9 cellular contexts compared by ENCODE assay signal in genomic region chr20:13221313-13221672, GRCh38. TPM values are rescaled to one million over a fixed set of nuclear protein-coding genes. Genes with fewer than 3 reads are reported as not detected.
A peak's percentile ranks its signal among the peaks of the same experiment; 100 is the strongest.
DNase-seq lines count a peak whose midpoint lies in the region; ATAC-seq and TF ChIP-seq lines count a peak whose summit lies in the region.
"Had no signal": no experiment of that assay in that cellular context is flagged by ENCODE, and none has a peak within 500 bp of the region (broad histone marks: within the 10 kb centered on the region; RNA-seq: fewer than 3 reads in every experiment).

No MANE protein-coding gene starts in this region.

- no peak for TF ChIP-seq CTCF in fibroblast of the aortic adventitia (IDR thresholded peaks at IDR 0.05; ENCODE audit: insufficient read depth, low read length)
- TF ChIP-seq CTCF in tibial artery (IDR thresholded peaks at IDR 0.05), result no peak
- no peak for TF ChIP-seq CTCF in mucosa of descending colon (IDR thresholded peaks at IDR 0.05)

- H3K36me3 ChIP-seq in tibial artery (no peaks in the 10 kb centered on the region), mucosa of descending colon (ENCODE audit: low read depth) (no peaks in the 10 kb centered on the region)

- peak overlapping the region; percentile 50 for H3K4me3 ChIP-seq in fibroblast of the aortic adventitia (ENCODE audit: low read depth, low read length)
- H3K4me3 ChIP-seq in tibial artery, result peak overlapping the region; percentile 59 to 64
- no peak overlapping the region for H3K4me3 ChIP-seq in mucosa of descending colon

- ATAC-seq in HG03571 (IDR thresholded peaks at IDR 0.05; ENCODE audit: unreplicated experiment) (peak; percentile 38), mucosa of descending colon (no peak), HG03439 (IDR thresholded peaks at IDR 0.05; ENCODE audit: unreplicated experiment) (no peak)

- H3K9me3 Mint-ChIP-seq in activated CD4-positive, alpha-beta memory T cell treated with anti-CD3 and anti-CD28 coated beads for 36 hours, result peaks cover 3% of the 10 kb centered on the region
- no peaks in the 10 kb centered on the region for H3K9me3 Mint-ChIP-seq in activated CD4-positive, alpha-beta memory T cell treated with anti-CD3 and anti-CD28 coated beads, Interleukin-2, amount 10 ng/mL, durations not matched to agents 7 days and 5 days

- intact Hi-C loops in activated CD4-positive, alpha-beta memory T cell treated with anti-CD3 and anti-CD28 coated beads for 36 hours (cut with micrococcal nuclease), result loop anchor here (2.0 to 10.0 kb wide), 4 partner anchors 26 to 564 kb away; partner anchors contain the start of genes ESF1, NDUFAF5 and TASP1
- intact Hi-C loops in tibial artery (cut with DNase I; ENCODE audit: low total_unique reads) (loop anchor here (10.0 kb wide), 1 partner anchor 106 kb away; no protein-coding TSS in a partner anchor), mucosa of descending colon (cut with DNase I, micrococcal nuclease) (no loop called here)

- peaks cover 15% of the 10 kb centered on the region for H3K4me1 Mint-ChIP-seq in activated CD4-positive, alpha-beta memory T cell treated with anti-CD3 and anti-CD28 coated beads for 36 hours (ENCODE audit: low read depth)
- peaks cover 15% of the 10 kb centered on the region for H3K4me1 Mint-ChIP-seq in activated CD4-positive, alpha-beta memory T cell treated with anti-CD3 and anti-CD28 coated beads, Interleukin-2, amount 10 ng/mL, durations not matched to agents 7 days and 5 days

- no peak overlapping the region for H3K27ac Mint-ChIP-seq in activated CD4-positive, alpha-beta memory T cell treated with anti-CD3 and anti-CD28 coated beads for 36 hours
- H3K27ac Mint-ChIP-seq in activated CD4-positive, alpha-beta memory T cell treated with anti-CD3 and anti-CD28 coated beads, Interleukin-2, amount 10 ng/mL, durations not matched to agents 7 days and 5 days, result no peak overlapping the region

- CTCF ChIA-PET in activated CD4-positive, alpha-beta memory T cell treated with anti-CD3 and anti-CD28 coated beads for 36 hours (lab: Charles Lee), result interaction anchor here (0.8 to 0.9 kb wide), 2 partner anchors 39 to 41 kb away, joined by 3 to 5 read pairs; no protein-coding TSS in a partner anchor
- CTCF ChIA-PET in activated CD4-positive, alpha-beta memory T cell treated with anti-CD3 and anti-CD28 coated beads, Interleukin-2, amount 10 ng/mL, durations not matched to agents 7 days and 5 days (lab: Charles Lee), result interaction anchor here (1.1 kb wide), 1 partner anchor 326 kb away, joined by 4 read pairs; no protein-coding TSS in a partner anchor

- POLR2A ChIA-PET in activated CD4-positive, alpha-beta memory T cell treated with anti-CD3 and anti-CD28 coated beads for 36 hours (lab: Charles Lee), result interaction anchor here (0.8 kb wide), 1 partner anchor 8 kb away, joined by 4 read pairs; no protein-coding TSS in a partner anchor
- POLR2A ChIA-PET in activated CD4-positive, alpha-beta memory T cell treated with anti-CD3 and anti-CD28 coated beads, Interleukin-2, amount 10 ng/mL, durations not matched to agents 7 days and 5 days (lab: Charles Lee), result no interaction called here

- no peaks in the 10 kb centered on the region for H3K36me3 Mint-ChIP-seq in activated CD4-positive, alpha-beta memory T cell treated with anti-CD3 and anti-CD28 coated beads for 36 hours
- no peaks in the 10 kb centered on the region for H3K36me3 Mint-ChIP-seq in activated CD4-positive, alpha-beta memory T cell treated with anti-CD3 and anti-CD28 coated beads, Interleukin-2, amount 10 ng/mL, durations not matched to agents 7 days and 5 days (ENCODE audit: low read depth)
- H3K36me3 Mint-ChIP-seq: CD4-positive, CD25-positive, alpha-beta regulatory T cell had no signal

- H3K9me3 ChIP-seq in tibial artery (peaks cover 0 to under 1% (median 0%) of the 10 kb centered on the region in 3 donors), mucosa of descending colon (no peaks in the 10 kb centered on the region)

- peaks cover 0 to 30% of the 10 kb centered on the region in 2 donors for H3K27me3 ChIP-seq in tibial artery

- H3K4me1 ChIP-seq in tibial artery, result peaks cover 0 to 31% (median 23%) of the 10 kb centered on the region in 4 donors
- peaks cover 18% of the 10 kb centered on the region for H3K4me1 ChIP-seq in mucosa of descending colon (ENCODE audit: low read depth)

- DNase-seq in activated CD4-positive, alpha-beta memory T cell treated with anti-CD3 and anti-CD28 coated beads for 36 hours, result peak; percentile 13
- no peak for DNase-seq in activated CD4-positive, alpha-beta memory T cell treated with anti-CD3 and anti-CD28 coated beads, Interleukin-2, amount 10 ng/mL, durations not matched to agents 7 days and 5 days
- DNase-seq in fibroblast of the aortic adventitia (ENCODE audit: low read depth), result no peak
- DNase-seq in tibial artery, result no peak
- no peak for DNase-seq in mucosa of descending colon
- no peak for DNase-seq in Kasumi-1 (lab: John Stamatoyannopoulos, UW)

- no peak overlapping the region for H3K4me3 Mint-ChIP-seq in activated CD4-positive, alpha-beta memory T cell treated with anti-CD3 and anti-CD28 coated beads for 36 hours
- H3K4me3 Mint-ChIP-seq in activated CD4-positive, alpha-beta memory T cell treated with anti-CD3 and anti-CD28 coated beads, Interleukin-2, amount 10 ng/mL, durations not matched to agents 7 days and 5 days, result no peak overlapping the region

- peak overlapping the region; percentile 27 to 57 for H3K27ac ChIP-seq in tibial artery

- peaks cover 38% of the 10 kb centered on the region for H3K27me3 Mint-ChIP-seq in activated CD4-positive, alpha-beta memory T cell treated with anti-CD3 and anti-CD28 coated beads for 36 hours
- H3K27me3 Mint-ChIP-seq in activated CD4-positive, alpha-beta memory T cell treated with anti-CD3 and anti-CD28 coated beads, Interleukin-2, amount 10 ng/mL, durations not matched to agents 7 days and 5 days, result peaks cover 68% of the 10 kb centered on the region

RNA-seq across cellular contexts. Expression of gene ISM1, which starts 0.2 kb away (rescaled TPM):
- total RNA-seq in activated CD4-positive, alpha-beta memory T cell treated with anti-CD3 and anti-CD28 coated beads for 36 hours, result under 1 TPM; 0.34 to 0.36 TPM
- not detected for total RNA-seq in activated CD4-positive, alpha-beta memory T cell treated with anti-CD3 and anti-CD28 coated beads, Interleukin-2, amount 10 ng/mL, durations not matched to agents 7 days and 5 days
- total RNA-seq in fibroblast of the aortic adventitia (ENCODE audit: low replicate concordance) (1.1 TPM in 1 of 2 replicates, not detected in the other), mucosa of descending colon (under 1 TPM; 0.14 to 0.72 (median 0.66) TPM)

Comparison
In these comparisons a context has a peak if more than half of its experiments do, and no peak if none do; other contexts are left out.
1. intact Hi-C loops: an anchor here in activated CD4-positive, alpha-beta memory T cell treated with anti-CD3 and anti-CD28 coated beads for 36 hours (2.0 to 10.0 kb wide) and tibial artery (10.0 kb wide); none called in mucosa of descending colon.